18 cellular contexts compared by ENCODE assay signal in genomic region chr12:105347486-105347885, GRCh38. TPM values are rescaled to one million over a fixed set of nuclear protein-coding genes. Genes with fewer than 3 reads are reported as not detected.
A peak's percentile ranks its signal among the peaks of the same experiment; 100 is the strongest.
DNase-seq lines count a peak whose midpoint lies in the region; ATAC-seq and TF ChIP-seq lines count a peak whose summit lies in the region.
"Had no signal": no experiment of that assay in that cellular context is flagged by ENCODE, and none has a peak within 500 bp of the region (broad histone marks: within the 10 kb centered on the region; RNA-seq: fewer than 3 reads in every experiment).

No MANE protein-coding gene starts in this region.

- H3K27ac ChIP-seq in A673 (ENCODE audit: low read depth, low read length, poor library complexity, severe bottlenecking) (no peak overlapping the region), OCI-LY7 (ENCODE audit: low read depth, low read length, poor library complexity, severe bottlenecking) (no peak overlapping the region), neural progenitor cell (no peak overlapping the region), body of pancreas (no peak overlapping the region)

- H3K9me3 ChIP-seq in A673 (ENCODE audit: low read depth, low read length, poor library complexity, severe bottlenecking) (no peaks in the 10 kb centered on the region), HAP-1 (no peaks in the 10 kb centered on the region), OCI-LY7 (ENCODE audit: low read length) (no peaks in the 10 kb centered on the region; the same call in 1 of the 2 replicates), neural progenitor cell (ENCODE audit: low read depth) (no peaks in the 10 kb centered on the region), body of pancreas (no peaks in the 10 kb centered on the region)
- H3K9me3 ChIP-seq: SK-N-SH had no signal

- CTCF ChIA-PET in A673 (lab: Charles Lee), result no interaction called here
- CTCF ChIA-PET in OCI-LY7 (lab: Charles Lee; ENCODE audit: unreplicated experiment), result interaction anchor here (0.9 kb wide), 1 partner anchor 15 kb away, joined by 5 read pairs; no protein-coding TSS in a partner anchor

- H3K4me2 ChIP-seq in OCI-LY7 (ENCODE audit: low read length) (peak overlapping the region; percentile 12; the same call in 1 of the 2 replicates), neural progenitor cell (peak overlapping the region; percentile 14)
- H3K4me2 ChIP-seq: SK-N-SH had no signal

- no peak overlapping the region for H3K27ac Mint-ChIP-seq in neural progenitor cell
- H3K27ac Mint-ChIP-seq: CD14-positive monocyte had no signal

- H3K4me3 Mint-ChIP-seq in neural progenitor cell, result no peak overlapping the region
- H3K4me3 Mint-ChIP-seq: CD14-positive monocyte had no signal

- BruUV-seq in A673 (replicated peaks; lab: Mats Ljungman, UMichigan), result no TSS peak
- no TSS peak for BruUV-seq in OCI-LY7 (replicated peaks; lab: Mats Ljungman, UMichigan)

- TF ChIP-seq POLR2A in body of pancreas (IDR thresholded peaks at IDR 0.05), result no peak

- in situ Hi-C loops in HAP-1 (cut with MboI; ENCODE audit: low sequenced_read_pairs), result no loop called here

- H3K36me3 ChIP-seq in A673 (ENCODE audit: insufficient read depth, low read length, poor library complexity, severe bottlenecking), result no peaks in the 10 kb centered on the region
- H3K36me3 ChIP-seq in HAP-1 (replicated peaks), result no peaks in the 10 kb centered on the region
- H3K36me3 ChIP-seq in OCI-LY7 (ENCODE audit: insufficient read depth, low read length), result peaks cover 91% of the 10 kb centered on the region
- H3K36me3 ChIP-seq in neural progenitor cell, result no peaks in the 10 kb centered on the region
- no peaks in the 10 kb centered on the region for H3K36me3 ChIP-seq in body of pancreas (replicated peaks in 1 of 2; ENCODE audit: insufficient read depth in 1 of 2, low read depth in 2 of 2)

- H3K79me2 ChIP-seq in OCI-LY7 (ENCODE audit: insufficient read depth, low read depth, low read length), result peaks cover 100% of the 10 kb centered on the region
- H3K79me2 ChIP-seq in neural progenitor cell (ENCODE audit: low read depth), result no peaks in the 10 kb centered on the region

- no peaks in the 10 kb centered on the region for H3K9me2 ChIP-seq in OCI-LY7 (ENCODE audit: insufficient read depth, low read length)
- H3K9me2 ChIP-seq: SK-N-SH had no signal

- no peaks in the 10 kb centered on the region for H3K27me3 ChIP-seq in A673 (replicated peaks; ENCODE audit: insufficient read depth, low read depth, low read length, poor library complexity)
- no peaks in the 10 kb centered on the region for H3K27me3 ChIP-seq in HAP-1 (ENCODE audit: low read depth)
- no peaks in the 10 kb centered on the region for H3K27me3 ChIP-seq in neural progenitor cell
- H3K27me3 ChIP-seq in body of pancreas, result no peaks in the 10 kb centered on the region

- intact Hi-C loops in A673 (cut with micrococcal nuclease; ENCODE audit: unreplicated experiment), result no loop called here
- intact Hi-C loops in OCI-LY7 (cut with micrococcal nuclease; ENCODE audit: unreplicated experiment), result no loop called here
- intact Hi-C loops in body of pancreas (cut with DNase I), result loop anchor here (10.0 kb wide), 1 partner anchor 123 kb away; no protein-coding TSS in a partner anchor

- POLR2A ChIA-PET in A673 (lab: Charles Lee; ENCODE audit: low non-redundant PET) (no interaction called here), OCI-LY7 (lab: Charles Lee) (interaction anchor here (1.1 to 7.3 kb wide), 5 partner anchors 10 to 27 kb away, joined by 3 to 116 read pairs (median 7); partner anchors contain the start of gene C12orf75)

- H3K4me1 ChIP-seq in A673 (ENCODE audit: insufficient read depth, low read length, poor library complexity, severe bottlenecking) (peaks cover 21% of the 10 kb centered on the region), HAP-1 (peaks cover 33% of the 10 kb centered on the region), OCI-LY7 (ENCODE audit: insufficient read depth, low read length, poor library complexity, severe bottlenecking) (peaks cover 58% of the 10 kb centered on the region), neural progenitor cell (peaks cover 29% of the 10 kb centered on the region), body of pancreas (peaks cover 4% of the 10 kb centered on the region)

- H3K4me1 Mint-ChIP-seq in neural progenitor cell, result peaks cover 25% of the 10 kb centered on the region

- TF ChIP-seq CTCF in A673 (conservative IDR thresholded peaks at IDR 0.05; ENCODE audit: low read depth, low read length) (no peak), OCI-LY7 (conservative IDR thresholded peaks at IDR 0.05; ENCODE audit: low read length) (no peak), neural progenitor cell (IDR thresholded peaks at IDR 0.05) (no peak), body of pancreas (IDR thresholded peaks at IDR 0.05) (no peak)

- H3F3A ChIP-seq in neural progenitor cell (ENCODE audit: low read depth), result peaks cover 5% of the 10 kb centered on the region

- H3K9ac ChIP-seq in neural progenitor cell, result no peak overlapping the region
- H3K9ac ChIP-seq: SK-N-SH had no signal

- H2AFZ ChIP-seq in OCI-LY7 (ENCODE audit: low read length) (no peak overlapping the region), neural progenitor cell (replicated peaks) (no peak overlapping the region)

- H3K9me3 Mint-ChIP-seq in neural progenitor cell, result peaks cover 4% of the 10 kb centered on the region

- H3K27me3 Mint-ChIP-seq in neural progenitor cell (ENCODE audit: insufficient read depth, low read depth), result peaks cover 2% of the 10 kb centered on the region

- DNase-seq in A673 (ENCODE audit: low spot score) (peak; percentile 14), HAP-1 (ENCODE audit: low spot score in 2 of 2) (peak; percentile 67 to 70), OCI-LY7 (ENCODE audit: low spot score) (no peak), neural progenitor cell (ENCODE audit: low spot score) (peak; percentile 53), retina (no peak), body of pancreas (no peak)
- DNase-seq: KG1, MV-4-11, NCI-H1417, NCI-H1694 treated with DMSO at 0.1 percent for 48 hours, NCI-H446 treated with DMSO at 0.1 percent for 48 hours, NCI-H69, SIG-M5, SK-N-SH had no signal

- WGBS in body of pancreas, 2 donors, result 77 to 97% methylated on average over 4 of the region's 4 CpGs

- H3K4me3 ChIP-seq in A673 (ENCODE audit: low read depth, low read length, poor library complexity, severe bottlenecking) (no peak overlapping the region), HAP-1 (no peak overlapping the region), OCI-LY7 (ENCODE audit: low read depth, low read length, poor library complexity, severe bottlenecking) (no peak overlapping the region), neural progenitor cell (no peak overlapping the region), body of pancreas (no peak overlapping the region)

- H4K20me1 ChIP-seq in OCI-LY7 (ENCODE audit: insufficient read depth, low read length) (peaks cover 8% of the 10 kb centered on the region; the same call in 1 of the 2 replicates), neural progenitor cell (ENCODE audit: low read depth) (no peaks in the 10 kb centered on the region)

- ATAC-seq in HG02798 (IDR thresholded peaks at IDR 0.05; ENCODE audit: poor library complexity, unreplicated experiment) (no peak), body of pancreas (no peak), HG03342 (IDR thresholded peaks at IDR 0.05; ENCODE audit: unreplicated experiment) (no peak)
- ATAC-seq: Panc1 had no signal

- peaks cover 18% of the 10 kb centered on the region for H3K36me3 Mint-ChIP-seq in neural progenitor cell
- H3K36me3 Mint-ChIP-seq: CD14-positive monocyte had no signal

RNA-seq across cellular contexts. Expression of gene C12orf75, which starts 17.0 kb away (rescaled TPM):
- total RNA-seq in A673 (2021) (46.0 and 47.4 TPM in 2 replicates), OCI-LY7 (2022) (448 and 505 TPM in 2 replicates), neural progenitor cell (ENCODE audit: low replicate concordance) (32.7 and 59.9 TPM in 2 replicates), body of pancreas (10 to 100 TPM; 39.2 to 57.6 TPM)
- total RNA-seq in OCI-LY7 (2014; rRNA removed; shearing (Covaris generic)), result 147 and 174 TPM in 2 replicates

Comparison
In these comparisons a context has a peak if more than half of its experiments do, and no peak if none do; other contexts are left out.
1. DNase-seq: peak in A673 (single experiment), HAP-1 (2 of 2) and neural progenitor cell (single experiment); none in OCI-LY7 (single experiment), retina (single experiment) and body of pancreas (0 of 4).